Comparison of ENCODE assay signal across 1 cellular context in the genomic region with DNA sequence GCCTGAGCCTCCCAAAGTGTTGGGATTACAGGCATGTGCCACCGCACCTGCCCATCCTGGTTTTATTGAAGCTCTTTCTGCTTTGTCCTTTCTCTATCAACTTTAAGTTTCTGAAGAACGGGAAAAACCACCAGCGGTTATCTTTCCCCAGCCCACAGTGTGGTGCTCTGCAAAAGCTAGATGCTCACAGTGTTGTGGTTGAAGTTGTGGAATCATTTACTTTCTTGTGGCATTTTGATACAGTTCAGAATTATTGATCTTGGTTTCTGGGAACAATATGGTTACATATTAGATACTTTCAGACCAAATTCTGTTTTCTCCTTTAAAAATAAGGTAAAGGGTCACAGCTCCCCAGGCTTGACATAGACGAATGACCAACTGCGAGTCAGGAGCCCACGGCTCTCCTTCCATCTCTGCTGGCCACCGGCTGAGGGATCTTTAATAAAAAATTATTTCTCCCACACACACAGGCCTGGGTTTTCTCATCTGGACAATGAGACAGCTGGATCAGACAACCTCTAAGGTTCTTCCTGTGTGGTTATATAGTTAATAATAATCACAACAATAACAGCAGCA.
TF ChIP-seq lines count a peak whose summit lies in the region.

No MANE protein-coding gene starts in this region.

TF ChIP-seq in IMR-90, 13 proteins besides CTCF, POLR2A, EP300 and RAD21 (continued from another document):
- no peak for TF ChIP-seq RCOR1 (IDR thresholded peaks at IDR 0.05; ENCODE audit: insufficient replicate concordance, low read length)
